Comparison of ENCODE assay signal across 9 cellular contexts in genomic region chr18:54263904-54264336, GRCh38. TPM values are rescaled to one million over a fixed set of nuclear protein-coding genes. Genes with fewer than 3 reads are reported as not detected.
A peak's percentile ranks its signal among the peaks of the same experiment; 100 is the strongest.
DNase-seq lines count a peak whose midpoint lies in the region; ATAC-seq and TF ChIP-seq lines count a peak whose summit lies in the region.
"Had no signal": no experiment of that assay in that cellular context is flagged by ENCODE, and none has a peak within 500 bp of the region (broad histone marks: within the 10 kb centered on the region; RNA-seq: fewer than 3 reads in every experiment).

No MANE protein-coding gene starts in this region.

- intact Hi-C loops in mucosa of descending colon (cut with DNase I, micrococcal nuclease), result no loop called here
- intact Hi-C loops in right cardiac atrium (cut with DNase I), result no loop called here
- intact Hi-C loops in dorsolateral prefrontal cortex (cut with DNase I), result no loop called here

- WGBS in right cardiac atrium, result 87% methylated on average over 1 of the region's 1 CpG

- ATAC-seq in activated CD8-positive, alpha-beta memory T cell treated with anti-CD3 and anti-CD28 coated beads, Interleukin-2, amount 10 ng/mL, durations not matched to agents 7 days and 5 days, result peak; percentile 88
- ATAC-seq in GM21717 (IDR thresholded peaks at IDR 0.05; ENCODE audit: unreplicated experiment) (peak; percentile 81), HG03457 (IDR thresholded peaks at IDR 0.05; ENCODE audit: unreplicated experiment) (peak; percentile 65), mucosa of descending colon (peak; percentile 40), right cardiac atrium (no peak)

- H3K36me3 ChIP-seq in mucosa of descending colon (ENCODE audit: low read depth), result no peaks in the 10 kb centered on the region

- peaks cover 8% of the 10 kb centered on the region for H3K36me3 Mint-ChIP-seq in activated CD8-positive, alpha-beta memory T cell treated with anti-CD3 and anti-CD28 coated beads, Interleukin-2, amount 10 ng/mL, durations not matched to agents 7 days and 5 days

- H3K27ac ChIP-seq in right cardiac atrium (ENCODE audit: low read length), result no peak overlapping the region
- no peak overlapping the region for H3K27ac ChIP-seq in dorsolateral prefrontal cortex

- H3K4me3 ChIP-seq in mucosa of descending colon, result no peak overlapping the region
- no peak overlapping the region for H3K4me3 ChIP-seq in right cardiac atrium (ENCODE audit: low read length)
- no peak overlapping the region for H3K4me3 ChIP-seq in dorsolateral prefrontal cortex

- no peaks in the 10 kb centered on the region for H3K9me3 Mint-ChIP-seq in activated CD8-positive, alpha-beta memory T cell treated with anti-CD3 and anti-CD28 coated beads, Interleukin-2, amount 10 ng/mL, durations not matched to agents 7 days and 5 days (ENCODE audit: low read depth)

- no peaks in the 10 kb centered on the region for H3K27me3 ChIP-seq in right cardiac atrium (ENCODE audit: control insufficient read depth, insufficient read depth)
- no peaks in the 10 kb centered on the region for H3K27me3 ChIP-seq in dorsolateral prefrontal cortex

- TF ChIP-seq CTCF in mucosa of descending colon (IDR thresholded peaks at IDR 0.05) (no peak), dorsolateral prefrontal cortex (IDR thresholded peaks at IDR 0.05 in 54 of 56, conservative IDR thresholded peaks at IDR 0.05 in 2 of 56; ENCODE audit: low read depth in 1 of 56, partially characterized antibody in 56 of 56) (no peak)

- no peaks in the 10 kb centered on the region for H3K27me3 Mint-ChIP-seq in activated CD8-positive, alpha-beta memory T cell treated with anti-CD3 and anti-CD28 coated beads, Interleukin-2, amount 10 ng/mL, durations not matched to agents 7 days and 5 days

- H3K4me1 ChIP-seq in mucosa of descending colon (ENCODE audit: low read depth) (no peaks in the 10 kb centered on the region), right cardiac atrium (ENCODE audit: control insufficient read depth, insufficient read depth, low read length) (no peaks in the 10 kb centered on the region)

- peak overlapping the region; percentile 68 for H3K4me3 Mint-ChIP-seq in activated CD8-positive, alpha-beta memory T cell treated with anti-CD3 and anti-CD28 coated beads, Interleukin-2, amount 10 ng/mL, durations not matched to agents 7 days and 5 days

- H3K9me3 ChIP-seq in mucosa of descending colon, result no peaks in the 10 kb centered on the region
- H3K9me3 ChIP-seq in right cardiac atrium (ENCODE audit: control insufficient read depth, low read length), result no peaks in the 10 kb centered on the region

- H3K27ac Mint-ChIP-seq in activated CD8-positive, alpha-beta memory T cell treated with anti-CD3 and anti-CD28 coated beads, Interleukin-2, amount 10 ng/mL, durations not matched to agents 7 days and 5 days, result peak overlapping the region; percentile 93

- DNase-seq in activated CD8-positive, alpha-beta memory T cell treated with anti-CD3 and anti-CD28 coated beads, Interleukin-2, amount 10 ng/mL, durations not matched to agents 7 days and 5 days, result peak; percentile 54
- no peak for DNase-seq in activated CD8-positive, alpha-beta memory T cell treated with anti-CD3 and anti-CD28 coated beads, Interleukin-2, amount 50 U/mL, for 4 hours
- DNase-seq in mucosa of descending colon (no peak), right cardiac atrium (no peak), dorsolateral prefrontal cortex (no peak), NCI-H1436 (lab: John Stamatoyannopoulos, UW) (no peak)
- DNase-seq: NCI-H82 had no signal

- H3K4me1 Mint-ChIP-seq in activated CD8-positive, alpha-beta memory T cell treated with anti-CD3 and anti-CD28 coated beads, Interleukin-2, amount 10 ng/mL, durations not matched to agents 7 days and 5 days, result peaks cover 60% of the 10 kb centered on the region

- CTCF ChIA-PET in activated CD8-positive, alpha-beta memory T cell treated with anti-CD3 and anti-CD28 coated beads, Interleukin-2, amount 10 ng/mL, durations not matched to agents 7 days and 5 days (lab: Charles Lee), result interaction anchor here (1.0 to 1.6 kb wide), 3 partner anchors 20 to 44 kb away, joined by 3 to 10 read pairs (median 3); no protein-coding TSS in a partner anchor

RNA-seq across cellular contexts. Expression of gene POLI, which starts 5.4 kb away (rescaled TPM):
- total RNA-seq in activated CD8-positive, alpha-beta memory T cell treated with anti-CD3 and anti-CD28 coated beads, Interleukin-2, amount 10 ng/mL, durations not matched to agents 7 days and 5 days, result 10 to 100 TPM; 10.2 to 12.3 TPM
- total RNA-seq in mucosa of descending colon (10 to 100 TPM; 14.2 to 33.2 (median 15.4) TPM), right cardiac atrium (10 to 100 TPM; 21.6 to 30.0 (median 27.4) TPM), dorsolateral prefrontal cortex (10 to 100 TPM; 29.3 to 71.2 (median 44.8) TPM)
- polyA plus RNA-seq in right cardiac atrium, result 9.8 TPM

RNA-seq across cellular contexts. Expression of gene MBD2, which starts 39.5 kb away (rescaled TPM):
- total RNA-seq in activated CD8-positive, alpha-beta memory T cell treated with anti-CD3 and anti-CD28 coated beads, Interleukin-2, amount 10 ng/mL, durations not matched to agents 7 days and 5 days, result 100 to 1,000 TPM; 148 to 178 TPM
- total RNA-seq in mucosa of descending colon (100 to 1,000 TPM in 2 of 3 donors, 10 to 100 TPM in 1; 83.3 to 108 (median 106) TPM), right cardiac atrium (10 to 100 TPM; 48.8 to 68.2 (median 60.7) TPM), dorsolateral prefrontal cortex (10 to 100 TPM; 22.9 to 55.8 (median 36.4) TPM)
- 27.3 TPM for polyA plus RNA-seq in right cardiac atrium

Comparison
In these comparisons a context has a peak if more than half of its experiments do, and no peak if none do; other contexts are left out.
1. ATAC-seq: peak in activated CD8-positive, alpha-beta memory T cell treated with anti-CD3 and anti-CD28 coated beads, Interleukin-2, amount 10 ng/mL, durations not matched to agents 7 days and 5 days (single experiment), GM21717 (single experiment), HG03457 (single experiment) and mucosa of descending colon (single experiment); none in right cardiac atrium (0 of 2).